20 cellular contexts compared by ENCODE assay signal in the genomic region with DNA sequence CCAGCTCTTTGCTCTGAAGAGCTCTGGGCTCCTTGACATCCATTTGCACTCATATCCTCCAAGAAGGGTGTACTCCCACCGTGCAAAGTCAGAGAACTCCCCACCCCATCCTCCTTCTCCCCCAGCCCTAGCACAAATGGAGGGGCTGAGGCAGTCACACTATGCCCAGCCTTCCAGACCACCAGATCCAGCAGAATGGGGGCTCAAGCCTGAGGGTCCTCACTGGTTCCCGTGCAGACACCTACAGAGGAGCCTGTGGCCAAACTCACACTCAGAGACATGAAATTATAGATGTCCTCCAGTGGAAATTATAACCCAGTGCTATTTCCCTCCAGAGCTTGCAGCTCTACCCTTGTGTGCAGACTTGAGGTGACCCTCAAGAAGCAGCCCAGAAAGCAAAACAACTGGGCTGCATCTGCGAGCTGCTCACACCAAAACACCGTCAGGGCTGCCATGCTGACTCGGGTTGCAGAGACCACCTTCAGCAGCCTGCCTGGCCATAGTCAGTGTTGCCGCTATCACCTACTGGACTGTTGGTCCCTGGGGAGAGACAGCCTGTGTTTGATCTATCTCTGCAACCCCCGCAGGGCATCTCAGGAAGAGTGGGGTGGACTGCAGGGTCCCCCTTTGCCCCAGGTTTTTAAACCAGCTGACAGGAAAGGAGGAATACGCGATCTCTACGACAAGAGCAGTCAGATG. TPM values are rescaled to one million over a fixed set of nuclear protein-coding genes. Genes with fewer than 3 reads are reported as not detected.
A peak's percentile ranks its signal among the peaks of the same experiment; 100 is the strongest.
DNase-seq lines count a peak whose midpoint lies in the region; ATAC-seq and TF ChIP-seq lines count a peak whose summit lies in the region.
"Had no signal": no experiment of that assay in that cellular context is flagged by ENCODE, and none has a peak within 500 bp of the region (broad histone marks: within the 10 kb centered on the region; RNA-seq: fewer than 3 reads in every experiment).

No MANE protein-coding gene starts in this region.

- no peak overlapping the region for H3K4me3 ChIP-seq in right atrium auricular region
- H3K4me3 ChIP-seq: breast epithelium, gastrocnemius medialis, GM23338, mucosa of descending colon had no signal

- no peaks in the 10 kb centered on the region for H3K9me3 ChIP-seq in right atrium auricular region
- H3K9me3 ChIP-seq: breast epithelium, gastrocnemius medialis, mucosa of descending colon had no signal

- peaks cover 13% of the 10 kb centered on the region for H3K4me1 Mint-ChIP-seq in activated CD8-positive, alpha-beta memory T cell treated with anti-CD3 and anti-CD28 coated beads, Interleukin-2, amount 10 ng/mL, durations not matched to agents 7 days and 5 days
- H3K4me1 Mint-ChIP-seq in natural killer cell = peaks cover 0 to 8% of the 10 kb centered on the region in 2 donors
- H3K4me1 Mint-ChIP-seq: activated naive CD8-positive, alpha-beta T cell treated with anti-CD3 and anti-CD28 coated beads, Interleukin-2, amount 50 U/mL, for 24 hours had no signal

- CTCF ChIA-PET in activated CD8-positive, alpha-beta memory T cell treated with anti-CD3 and anti-CD28 coated beads, Interleukin-2, amount 10 ng/mL, durations not matched to agents 7 days and 5 days (lab: Charles Lee) = no interaction called here

- no peaks in the 10 kb centered on the region for H3K27me3 ChIP-seq in right atrium auricular region
- H3K27me3 ChIP-seq: breast epithelium, gastrocnemius medialis had no signal

- no peak overlapping the region for H3K27ac ChIP-seq in right atrium auricular region
- H3K27ac ChIP-seq: breast epithelium, gastrocnemius medialis had no signal

- peaks cover 49% of the 10 kb centered on the region for H3K27me3 Mint-ChIP-seq in activated CD8-positive, alpha-beta memory T cell treated with anti-CD3 and anti-CD28 coated beads, Interleukin-2, amount 10 ng/mL, durations not matched to agents 7 days and 5 days
- H3K27me3 Mint-ChIP-seq in natural killer cell (ENCODE audit: low read depth in 2 of 2) = peaks cover 45 to 57% of the 10 kb centered on the region in 2 donors

- intact Hi-C loops in left cardiac atrium (cut with DNase I) (no loop called here), posterior cingulate gyrus (cut with DNase I) (no loop called here), natural killer cell (cut with micrococcal nuclease) (no loop called here)

- no peak overlapping the region for H3K4me3 Mint-ChIP-seq in activated CD8-positive, alpha-beta memory T cell treated with anti-CD3 and anti-CD28 coated beads, Interleukin-2, amount 10 ng/mL, durations not matched to agents 7 days and 5 days
- no peak overlapping the region for H3K4me3 Mint-ChIP-seq in natural killer cell
- H3K4me3 Mint-ChIP-seq: activated naive CD8-positive, alpha-beta T cell treated with anti-CD3 and anti-CD28 coated beads, Interleukin-2, amount 50 U/mL, for 24 hours; GM23338; WTC11 had no signal

- TF ChIP-seq CTCF in right atrium auricular region (IDR thresholded peaks at IDR 0.05) (no peak), natural killer cell (IDR thresholded peaks at IDR 0.05) (no peak)

- no peaks in the 10 kb centered on the region for H3K36me3 Mint-ChIP-seq in activated CD8-positive, alpha-beta memory T cell treated with anti-CD3 and anti-CD28 coated beads, Interleukin-2, amount 10 ng/mL, durations not matched to agents 7 days and 5 days
- H3K36me3 Mint-ChIP-seq in natural killer cell = no peaks in the 10 kb centered on the region
- H3K36me3 Mint-ChIP-seq: WTC11 had no signal

- no peaks in the 10 kb centered on the region for H3K36me3 ChIP-seq in right atrium auricular region
- H3K36me3 ChIP-seq: breast epithelium, gastrocnemius medialis had no signal

- H3K27ac Mint-ChIP-seq in activated CD8-positive, alpha-beta memory T cell treated with anti-CD3 and anti-CD28 coated beads, Interleukin-2, amount 10 ng/mL, durations not matched to agents 7 days and 5 days = no peak overlapping the region
- H3K27ac Mint-ChIP-seq in natural killer cell = no peak overlapping the region
- H3K27ac Mint-ChIP-seq: activated naive CD8-positive, alpha-beta T cell treated with anti-CD3 and anti-CD28 coated beads, Interleukin-2, amount 50 U/mL, for 24 hours; activated T-helper 2 cell treated with anti-CD3 and anti-CD28 coated beads, Interferon-gamma antibody, Interleukin-2, Interleukin-4, amounts not matched to agents 10 μg/mL and 5 μg/mL and 100 μg/mL, durations not matched to agents 14 hours and 24 hours and 36 hours; GM23338 had no signal

- DNase-seq in right atrium auricular region (ENCODE audit: low spot score) = peak; percentile 11
- no peak for DNase-seq in left cardiac atrium
- peak; percentile 19 for DNase-seq in activated CD8-positive, alpha-beta memory T cell treated with anti-CD3 and anti-CD28 coated beads, Interleukin-2, amount 10 ng/mL, durations not matched to agents 7 days and 5 days
- peak; percentile 47 for DNase-seq in islet precursor cell
- no peak for DNase-seq in posterior cingulate gyrus
- DNase-seq in natural killer cell = no peak
- DNase-seq: activated naive CD8-positive, alpha-beta T cell treated with anti-CD3 and anti-CD28 coated beads, Interleukin-2, amount 50 U/mL, for 24 hours; Kasumi-1; PC-3 had no signal

- ATAC-seq in left cardiac atrium (no peak), GM21619 (IDR thresholded peaks at IDR 0.05; ENCODE audit: unreplicated experiment) (no peak), natural killer cell (no peak), GM21447 (IDR thresholded peaks at IDR 0.05; ENCODE audit: unreplicated experiment) (no peak)
- no peak for ATAC-seq in activated CD8-positive, alpha-beta memory T cell treated with anti-CD3 and anti-CD28 coated beads, Interleukin-2, amount 10 ng/mL, durations not matched to agents 7 days and 5 days
- ATAC-seq: PC-3, WTC11 had no signal

- H3K4me1 ChIP-seq in right atrium auricular region = peaks cover 0 to 6% of the 10 kb centered on the region in 2 donors
- H3K4me1 ChIP-seq: breast epithelium had no signal

- no peaks in the 10 kb centered on the region for H3K9me3 Mint-ChIP-seq in activated CD8-positive, alpha-beta memory T cell treated with anti-CD3 and anti-CD28 coated beads, Interleukin-2, amount 10 ng/mL, durations not matched to agents 7 days and 5 days (ENCODE audit: low read depth)
- H3K9me3 Mint-ChIP-seq in natural killer cell = no peaks in the 10 kb centered on the region
- H3K9me3 Mint-ChIP-seq: activated naive CD8-positive, alpha-beta T cell treated with anti-CD3 and anti-CD28 coated beads, Interleukin-2, amount 50 U/mL, for 24 hours; activated T-helper 2 cell treated with anti-CD3 and anti-CD28 coated beads, Interferon-gamma antibody, Interleukin-2, Interleukin-4, amounts not matched to agents 10 μg/mL and 5 μg/mL and 100 μg/mL, durations not matched to agents 14 hours and 24 hours and 36 hours; GM23338; WTC11 had no signal

RNA-seq across cellular contexts. Expression of a gene that starts 7.4 kb away (rescaled TPM):
- not detected for total RNA-seq in right atrium auricular region
- total RNA-seq in left cardiac atrium = not detected
- under 1 TPM in 1 of 2 experiments, not detected in 1; 0.12 TPM for total RNA-seq in activated CD8-positive, alpha-beta memory T cell treated with anti-CD3 and anti-CD28 coated beads, Interleukin-2, amount 10 ng/mL, durations not matched to agents 7 days and 5 days
- total RNA-seq in natural killer cell = not detected
- total RNA-seq: gastrocnemius medialis had no signal

RNA-seq across cellular contexts. Expression of a gene that starts 28.5 kb away (rescaled TPM):
- total RNA-seq in right atrium auricular region = not detected
- total RNA-seq in left cardiac atrium = not detected
- not detected for total RNA-seq in activated CD8-positive, alpha-beta memory T cell treated with anti-CD3 and anti-CD28 coated beads, Interleukin-2, amount 10 ng/mL, durations not matched to agents 7 days and 5 days
- total RNA-seq in natural killer cell = not detected
- total RNA-seq: activated T-helper 2 cell treated with anti-CD3 and anti-CD28 coated beads, Interferon-gamma antibody, Interleukin-2, Interleukin-4, amounts not matched to agents 10 μg/mL and 5 μg/mL and 100 μg/mL, durations not matched to agents 14 hours and 24 hours and 36 hours; breast epithelium; dermis microvascular lymphatic vessel endothelial cell; esophagus mucosa; gastrocnemius medialis; GM23338; mucosa of descending colon; PC-3; T-helper 2 cell treated with Interferon-gamma antibody and Interleukin-4, amounts not matched to agents 100 ng/mL and 5 ng/mL, for 36 hours; WTC11 had no signal

RNA-seq across cellular contexts. Expression of a gene that starts 54.4 kb away (rescaled TPM):
- under 1 TPM in 1 of 2 donors, not detected in 1; 0.16 TPM for total RNA-seq in right atrium auricular region
- not detected for total RNA-seq in left cardiac atrium
- not detected for total RNA-seq in activated CD8-positive, alpha-beta memory T cell treated with anti-CD3 and anti-CD28 coated beads, Interleukin-2, amount 10 ng/mL, durations not matched to agents 7 days and 5 days
- not detected for total RNA-seq in natural killer cell
- total RNA-seq: activated T-helper 2 cell treated with anti-CD3 and anti-CD28 coated beads, Interferon-gamma antibody, Interleukin-2, Interleukin-4, amounts not matched to agents 10 μg/mL and 5 μg/mL and 100 μg/mL, durations not matched to agents 14 hours and 24 hours and 36 hours; breast epithelium; dermis microvascular lymphatic vessel endothelial cell; esophagus mucosa; gastrocnemius medialis; GM23338; mucosa of descending colon; PC-3; T-helper 2 cell treated with Interferon-gamma antibody and Interleukin-4, amounts not matched to agents 100 ng/mL and 5 ng/mL, for 36 hours; WTC11 had no signal

Comparison
In these comparisons a context has a peak if more than half of its experiments do, and no peak if none do; other contexts are left out.
1. DNase-seq: peak in right atrium auricular region (single experiment), activated CD8-positive, alpha-beta memory T cell treated with anti-CD3 and anti-CD28 coated beads, Interleukin-2, amount 10 ng/mL, durations not matched to agents 7 days and 5 days (single experiment) and islet precursor cell (single experiment); none in left cardiac atrium (single experiment), posterior cingulate gyrus (0 of 10) and natural killer cell (single experiment).